In genomic region chr7:36945612-36946400, GRCh38 we compare ENCODE assay signal across 13 cellular contexts.
DNase-seq lines count a peak whose midpoint lies in the region; ATAC-seq, FAIRE-seq and TF ChIP-seq lines count a peak whose summit lies in the region.
"Had no signal": no experiment of that assay in that cellular context is flagged by ENCODE, and none has a peak within 500 bp of the region (broad histone marks: within the 10 kb centered on the region; RNA-seq: fewer than 3 reads in every experiment).

No MANE protein-coding gene starts in this region.

- no peak for DNase-seq in GM12892 (ENCODE audit: insufficient read length)
- peak; percentile 91 to 99 for DNase-seq in NCI-H2081 (lab: John Stamatoyannopoulos, UW)
- peak; percentile 35 for DNase-seq in myocyte (ENCODE audit: low read depth)
- no peak for DNase-seq in coronary artery (ENCODE audit: low spot score)
- DNase-seq in effector memory CD8-positive, alpha-beta T cell, result no peak
- DNase-seq in HPDE6-E6E7 (ENCODE audit: extremely low spot score), result no peak
- no peak for DNase-seq in PC-9
- DNase-seq: activated CD8-positive, alpha-beta T cell treated with anti-CD3 and anti-CD28 coated beads, Interleukin-2, amount 10 ng/mL, durations not matched to agents 7 days and 5 days; activated naive CD8-positive, alpha-beta T cell treated with anti-CD3 and anti-CD28 coated beads for 36 hours; CD4-positive, CD25-positive, alpha-beta regulatory T cell; effector memory CD4-positive, alpha-beta T cell had no signal

- no peaks in the 10 kb centered on the region for H3K9me3 ChIP-seq in PC-9 (ENCODE audit: insufficient read depth, low read depth)

- no TSS peak for BruUV-seq in PC-9 (replicated peaks; lab: Mats Ljungman, UMichigan)

- H3K4me3 Mint-ChIP-seq in effector memory CD8-positive, alpha-beta T cell, result no peak overlapping the region
- H3K4me3 Mint-ChIP-seq: activated CD8-positive, alpha-beta T cell treated with anti-CD3 and anti-CD28 coated beads, Interleukin-2, amount 10 ng/mL, durations not matched to agents 7 days and 5 days; activated naive CD8-positive, alpha-beta T cell treated with anti-CD3 and anti-CD28 coated beads for 36 hours; CD4-positive, CD25-positive, alpha-beta regulatory T cell; neural progenitor cell had no signal

- H3F3A ChIP-seq in PC-9 (ENCODE audit: insufficient read depth, low read depth), result no peaks in the 10 kb centered on the region

- FAIRE-seq in GM12892 (lab: Jason Lieb, UNC), result peak; percentile 72

- peaks cover 16 to 18% of the 10 kb centered on the region in 2 donors for H3K4me1 Mint-ChIP-seq in effector memory CD8-positive, alpha-beta T cell (ENCODE audit: low read depth in 2 of 2)

- no peak for TF ChIP-seq CTCF in VCaP (conservative IDR thresholded peaks at IDR 0.05)
- no peak for TF ChIP-seq CTCF in coronary artery (IDR thresholded peaks at IDR 0.05)
- TF ChIP-seq CTCF in PC-9 (conservative IDR thresholded peaks at IDR 0.05), result no peak

- H4K20me1 ChIP-seq in PC-9 (ENCODE audit: insufficient read depth), result no peaks in the 10 kb centered on the region

- H3K9me3 Mint-ChIP-seq in effector memory CD8-positive, alpha-beta T cell, result peaks cover 10 to 46% of the 10 kb centered on the region in 2 donors

- no peak for ATAC-seq in effector memory CD8-positive, alpha-beta T cell (replicated peaks)
- ATAC-seq: activated CD8-positive, alpha-beta T cell treated with anti-CD3 and anti-CD28 coated beads, Interleukin-2, amount 10 ng/mL, durations not matched to agents 7 days and 5 days had no signal

- H3K79me2 ChIP-seq in PC-9 (ENCODE audit: low read depth), result no peaks in the 10 kb centered on the region

- no peaks in the 10 kb centered on the region for H3K9me2 ChIP-seq in PC-9 (ENCODE audit: insufficient read depth)

- no peaks in the 10 kb centered on the region for H3K27me3 Mint-ChIP-seq in effector memory CD8-positive, alpha-beta T cell
- H3K27me3 Mint-ChIP-seq: activated naive CD8-positive, alpha-beta T cell treated with anti-CD3 and anti-CD28 coated beads for 36 hours; CD4-positive, CD25-positive, alpha-beta regulatory T cell had no signal

- intact Hi-C loops in PC-9 (cut with micrococcal nuclease; ENCODE audit: unreplicated experiment), result no loop called here

- H3K4me3 ChIP-seq in coronary artery (no peak overlapping the region), PC-9 (no peak overlapping the region)
- H3K4me3 ChIP-seq: neural progenitor cell had no signal

- peak overlapping the region; percentile 89 for H3K27ac ChIP-seq in VCaP
- H3K27ac ChIP-seq in coronary artery, result no peak overlapping the region
- H3K27ac ChIP-seq in PC-9, result no peak overlapping the region
- H3K27ac ChIP-seq: neural progenitor cell had no signal

- H3K27me3 ChIP-seq in PC-9 (ENCODE audit: insufficient read depth, low read depth), result no peaks in the 10 kb centered on the region
- H3K27me3 ChIP-seq: neural progenitor cell had no signal

- no peaks in the 10 kb centered on the region for H3K36me3 ChIP-seq in PC-9 (ENCODE audit: low read depth)
- H3K36me3 ChIP-seq: neural progenitor cell had no signal

- H3K4me1 ChIP-seq in PC-9 (replicated peaks; ENCODE audit: insufficient read depth), result no peaks in the 10 kb centered on the region

- H2AFZ ChIP-seq in PC-9, result no peak overlapping the region
- H2AFZ ChIP-seq: neural progenitor cell had no signal

- H3K4me2 ChIP-seq in PC-9, result no peak overlapping the region
- H3K4me2 ChIP-seq: neural progenitor cell had no signal

- CTCF ChIA-PET in PC-9 (lab: Charles Lee), result no interaction called here

- H3K27ac Mint-ChIP-seq in effector memory CD8-positive, alpha-beta T cell, result no peak overlapping the region
- H3K27ac Mint-ChIP-seq: activated CD8-positive, alpha-beta T cell treated with anti-CD3 and anti-CD28 coated beads, Interleukin-2, amount 10 ng/mL, durations not matched to agents 7 days and 5 days; activated naive CD8-positive, alpha-beta T cell treated with anti-CD3 and anti-CD28 coated beads for 36 hours; neural progenitor cell had no signal

- no peak for TF ChIP-seq POLR2A in GM12892 (IDR thresholded peaks at IDR 0.05; ENCODE audit: low read depth, low read length)

- POLR2A ChIA-PET in PC-9 (lab: Charles Lee; ENCODE audit: unreplicated experiment), result no interaction called here

- no peaks in the 10 kb centered on the region for H3K36me3 Mint-ChIP-seq in effector memory CD8-positive, alpha-beta T cell (ENCODE audit: insufficient read depth)

Comparison
In these comparisons a context has a peak if more than half of its experiments do, and no peak if none do; other contexts are left out.
1. DNase-seq: peak in NCI-H2081 (2 of 2) and myocyte (single experiment); none in GM12892 (single experiment), coronary artery (single experiment), effector memory CD8-positive, alpha-beta T cell (0 of 3), HPDE6-E6E7 (single experiment) and PC-9 (0 of 2).